11 cellular contexts compared by ENCODE assay signal in genomic region chr5:72065751-72066255, GRCh38. TPM values are rescaled to one million over a fixed set of nuclear protein-coding genes. Genes with fewer than 3 reads are reported as not detected.
DNase-seq lines count a peak whose midpoint lies in the region; ATAC-seq, FAIRE-seq and TF ChIP-seq lines count a peak whose summit lies in the region.
"Had no signal": no experiment of that assay in that cellular context is flagged by ENCODE, and none has a peak within 500 bp of the region (broad histone marks: within the 10 kb centered on the region; RNA-seq: fewer than 3 reads in every experiment).

No MANE protein-coding gene starts in this region.

- H3K9me3 ChIP-seq in endodermal cell (ENCODE audit: control insufficient read depth, low read length) (no peaks in the 10 kb centered on the region), trophoblast cell (ENCODE audit: insufficient read depth, low read depth, low read length) (no peaks in the 10 kb centered on the region)

- ATAC-seq in GM18519 (IDR thresholded peaks at IDR 0.05; ENCODE audit: low FRiP score, unreplicated experiment) (no peak), GM21515 (IDR thresholded peaks at IDR 0.05; ENCODE audit: unreplicated experiment) (no peak), GM18861 (IDR thresholded peaks at IDR 0.05; ENCODE audit: unreplicated experiment) (no peak)

- H3K27ac ChIP-seq in endodermal cell (ENCODE audit: low read depth, low read length) (peak overlapping the region; percentile 4), trophoblast cell (ENCODE audit: low read depth, low read length) (peak overlapping the region; percentile 56)
- H3K27ac ChIP-seq: HL-60 had no signal

- TF ChIP-seq CTCF in HFFc6 (IDR thresholded peaks at IDR 0.05) (no peak), endodermal cell (conservative IDR thresholded peaks at IDR 0.05) (no peak)

- no peak overlapping the region for H2AK5ac ChIP-seq in trophoblast cell (ENCODE audit: low read length)

- H3K4me1 ChIP-seq in endodermal cell (ENCODE audit: control insufficient read depth, insufficient read depth, low read length) = peaks cover 10% of the 10 kb centered on the region
- peaks cover 18 to 19% of the 10 kb centered on the region in 2 experiments for H3K4me1 ChIP-seq in trophoblast cell (ENCODE audit: control insufficient read depth in 1 of 2, insufficient read depth in 2 of 2, low read length in 2 of 2)

- WGBS in endodermal cell (ENCODE audit: insufficient coverage in 1 of 2, insufficient read length in 1 of 2), 2 experiments = 16 to 18% methylated on average over 4 of the region's 4 CpGs
- no CpG with 5 or more reads among the region's 4 CpGs for WGBS in trophoblast cell (ENCODE audit: extremely low coverage, insufficient coverage, insufficient read length)

- no peak overlapping the region for H2BK120ac ChIP-seq in trophoblast cell (ENCODE audit: insufficient read depth, low read length, poor library complexity)

- no peak for FAIRE-seq in GM12892 (lab: Jason Lieb, UNC)

- H4K8ac ChIP-seq in trophoblast cell (ENCODE audit: low read depth, low read length) = no peak overlapping the region

- DNase-seq in HFFc6 (peak; percentile 37), NCI-H510A treated with DMSO at 0.1 percent for 48 hours (lab: John Stamatoyannopoulos, UW) (peak; percentile 30), endodermal cell (peak; percentile 92), trophoblast cell (no peak), GM12892 (ENCODE audit: insufficient read length) (no peak)
- DNase-seq: stimulated activated CD4-positive, alpha-beta T cell treated with anti-CD3 and anti-CD28 coated beads, Interleukin-12 subunit alpha, Interleukin-12 subunit beta, amount 100 ng/mL, for 4 hours had no signal

- no peak overlapping the region for H2BK5ac ChIP-seq in trophoblast cell (ENCODE audit: low read depth, low read length, poor library complexity)

- H4K12ac ChIP-seq in trophoblast cell (ENCODE audit: low read depth, low read length) = no peak overlapping the region

- H3K18ac ChIP-seq in trophoblast cell (ENCODE audit: low read length) = no peak overlapping the region

- H3K27me3 ChIP-seq in endodermal cell (ENCODE audit: control insufficient read depth, insufficient read depth, low read length, poor library complexity, severe bottlenecking) (no peaks in the 10 kb centered on the region), trophoblast cell (ENCODE audit: insufficient read depth, low read length) (no peaks in the 10 kb centered on the region)

- H4K91ac ChIP-seq in trophoblast cell (ENCODE audit: low read depth, low read length) = no peak overlapping the region

- H3K4me3 ChIP-seq in endodermal cell (ENCODE audit: low read length) = no peak overlapping the region
- no peak overlapping the region for H3K4me3 ChIP-seq in trophoblast cell (ENCODE audit: low read depth, low read length)

- peaks cover 9% of the 10 kb centered on the region for H3K79me1 ChIP-seq in trophoblast cell (ENCODE audit: low read length)

- H3K36me3 Mint-ChIP-seq in HFFc6 (ENCODE audit: low read depth) (no peaks in the 10 kb centered on the region), endodermal cell (ENCODE audit: low read depth) (no peaks in the 10 kb centered on the region)

- peaks cover 33% of the 10 kb centered on the region for H3K4me1 Mint-ChIP-seq in HFFc6 (ENCODE audit: low read depth)
- H3K4me1 Mint-ChIP-seq in endodermal cell = peaks cover 33% of the 10 kb centered on the region
- H3K4me1 Mint-ChIP-seq: central memory CD8-positive, alpha-beta T cell had no signal

- H2BK12ac ChIP-seq in trophoblast cell (ENCODE audit: low read length) = no peak overlapping the region

- H3K4me3 Mint-ChIP-seq in HFFc6 (peak overlapping the region; percentile 41; the same call in 1 of the 2 replicates), endodermal cell (peak overlapping the region; percentile 15)
- H3K4me3 Mint-ChIP-seq: central memory CD8-positive, alpha-beta T cell had no signal

- H3K36me3 ChIP-seq in endodermal cell (ENCODE audit: control insufficient read depth, insufficient read depth, low read length) (no peaks in the 10 kb centered on the region), trophoblast cell (ENCODE audit: control insufficient read depth in 1 of 2, insufficient read depth in 2 of 2, low read length in 2 of 2) (no peaks in the 10 kb centered on the region)

- H3K9me3 Mint-ChIP-seq in HFFc6 (no peaks in the 10 kb centered on the region), endodermal cell (no peaks in the 10 kb centered on the region)
- H3K9me3 Mint-ChIP-seq: central memory CD8-positive, alpha-beta T cell had no signal

- H3K27me3 Mint-ChIP-seq in HFFc6 (ENCODE audit: insufficient read depth) (no peaks in the 10 kb centered on the region), endodermal cell (ENCODE audit: insufficient read depth) (no peaks in the 10 kb centered on the region)

- H3K27ac Mint-ChIP-seq in HFFc6 (peak overlapping the region; percentile 80; the same call in 1 of the 2 replicates), endodermal cell (peak overlapping the region; percentile 94)

- no peak overlapping the region for H3K9ac ChIP-seq in endodermal cell (ENCODE audit: extremely low read depth, low read length, poor library complexity, severe bottlenecking)
- no peak overlapping the region for H3K9ac ChIP-seq in trophoblast cell (ENCODE audit: low read length)

- H2AFZ ChIP-seq in trophoblast cell (ENCODE audit: insufficient read depth, low read length, poor library complexity) = no peak overlapping the region

- TF ChIP-seq POLR2A in GM12892 (IDR thresholded peaks at IDR 0.05; ENCODE audit: low read depth, low read length) = no peak

- peaks cover 2% of the 10 kb centered on the region for H3K79me2 ChIP-seq in trophoblast cell (ENCODE audit: control insufficient read depth, insufficient read depth, low read length, poor library complexity)

- H3K23ac ChIP-seq in trophoblast cell (ENCODE audit: low read length) = no peak overlapping the region

- no peak overlapping the region for H3K14ac ChIP-seq in trophoblast cell (ENCODE audit: low read length)

- H3K4ac ChIP-seq in trophoblast cell (ENCODE audit: low read depth, low read length) = no peak overlapping the region

- peak overlapping the region; percentile 24 for H3K4me2 ChIP-seq in trophoblast cell (ENCODE audit: low read length)

RNA-seq across cellular contexts. Expression of gene MAP1B, which starts 41.5 kb away (rescaled TPM):
- total RNA-seq in HFFc6 (2021; fragmentation: NEBNext Ultra II Directional; extraction: Animal tissue kit (Norgen Biotek cat#: 25700)) = 100 to 1,000 TPM; 164 to 272 (median 235) TPM
- total RNA-seq in endodermal cell = 10 to 100 TPM; 87.9 to 93.3 TPM
- polyA plus RNA-seq in endodermal cell (2013, experiment 1 of 2) = 238 TPM
- 264 TPM for polyA plus RNA-seq in endodermal cell (2013, experiment 2 of 2)
- 18.6 and 19.9 TPM in 2 replicates for polyA plus RNA-seq in trophoblast cell (2013)
- 0.17 TPM for polyA plus RNA-seq in GM12892 (2012; ENCODE audit: missing spikeins)

Comparison
In these comparisons a context has a peak if more than half of its experiments do, and no peak if none do; other contexts are left out.
1. DNase-seq: peak in HFFc6 (single experiment), NCI-H510A treated with DMSO at 0.1 percent for 48 hours (single experiment) and endodermal cell (single experiment); none in trophoblast cell (0 of 2) and GM12892 (single experiment).